Comparison of ENCODE assay signal across 2 cellular contexts in genomic region chr9:99721898-99722297, GRCh38.
TF ChIP-seq lines count a peak whose summit lies in the region.

No MANE protein-coding gene starts in this region.

TF ChIP-seq in GM23338, 12 proteins besides CTCF, POLR2A, EP300 and RAD21 (continued from another document):
- TF ChIP-seq ZNF462 (CRISPR knock-in tag; IDR thresholded peaks at IDR 0.05) (no peak), EZH2 (IDR thresholded peaks at IDR 0.05; ENCODE audit: low read depth, unreplicated experiment) (no peak), CREB1 (CRISPR knock-in tag; IDR thresholded peaks at IDR 0.05; ENCODE audit: low read depth) (no peak), EZH2phosphoT487 (IDR thresholded peaks at IDR 0.05; ENCODE audit: unreplicated experiment) (no peak), REST (IDR thresholded peaks at IDR 0.05; ENCODE audit: unreplicated experiment) (no peak), POLR2AphosphoS5 (IDR thresholded peaks at IDR 0.05; ENCODE audit: low read depth) (no peak), JUNB (IDR thresholded peaks at IDR 0.05; ENCODE audit: unreplicated experiment) (no peak), ZNF331 (CRISPR knock-in tag; IDR thresholded peaks at IDR 0.05; ENCODE audit: low read depth) (no peak), ETS1 (IDR thresholded peaks at IDR 0.05) (no peak), NANOG (IDR thresholded peaks at IDR 0.05; ENCODE audit: borderline replicate concordance) (no peak), STAT1 (IDR thresholded peaks at IDR 0.05; ENCODE audit: unreplicated experiment) (no peak)

TF ChIP-seq in K562, 482 proteins besides CTCF, POLR2A, EP300 and RAD21 (continued from another document):
- TF ChIP-seq HOMEZ (CRISPR knock-in tag; IDR thresholded peaks at IDR 0.05) (no peak), TGIF2 (CRISPR knock-in tag; IDR thresholded peaks at IDR 0.05) (no peak), CEBPB (tag; IDR thresholded peaks at IDR 0.05) (peak; percentile 29; the same call in 1 of the 2 replicates), POLR3A (IDR thresholded peaks at IDR 0.05; ENCODE audit: borderline replicate concordance, extremely low read depth, insufficient read depth, insufficient read length) (no peak), ZBTB43 (CRISPR knock-in tag; IDR thresholded peaks at IDR 0.05) (no peak), ZNF121 (CRISPR knock-in tag; conservative IDR thresholded peaks at IDR 0.05) (no peak), ZNF354B (CRISPR knock-in tag; IDR thresholded peaks at IDR 0.05) (no peak), PTTG1 (tag; IDR thresholded peaks at IDR 0.05; ENCODE audit: low read depth) (no peak), DIDO1 (tag; IDR thresholded peaks at IDR 0.05; ENCODE audit: low read depth) (no peak), CEBPG (CRISPR knock-in tag; IDR thresholded peaks at IDR 0.05) (no peak), CEBPG (tag; conservative IDR thresholded peaks at IDR 0.05 in 1 of 2, IDR thresholded peaks at IDR 0.05 in 1 of 2) (peak; percentile 36 to 83; a peak in 3 of 4 replicates)
- TF ChIP-seq, protein P1, sequence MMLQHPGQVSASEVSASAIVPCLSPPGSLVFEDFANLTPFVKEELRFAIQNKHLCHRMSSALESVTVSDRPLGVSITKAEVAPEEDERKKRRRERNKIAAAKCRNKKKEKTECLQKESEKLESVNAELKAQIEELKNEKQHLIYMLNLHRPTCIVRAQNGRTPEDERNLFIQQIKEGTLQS (IDR thresholded peaks at IDR 0.05), result peak; percentile 55; the same call in 1 of the 2 replicates
- TF ChIP-seq, protein P1 (CRISPR knock-in tag; conservative IDR thresholded peaks at IDR 0.05), result no peak
